19 cellular contexts compared by ENCODE assay signal in genomic region chr7:66507764-66508296, GRCh38.
A peak's percentile ranks its signal among the peaks of the same experiment; 100 is the strongest.
DNase-seq lines count a peak whose midpoint lies in the region; FAIRE-seq and TF ChIP-seq lines count a peak whose summit lies in the region.
"Had no signal": no experiment of that assay in that cellular context is flagged by ENCODE, and none has a peak within 500 bp of the region (broad histone marks: within the 10 kb centered on the region; RNA-seq: fewer than 3 reads in every experiment).

No MANE protein-coding gene starts in this region.

- H3K9me3 ChIP-seq in GM23248 (ENCODE audit: low read depth) (no peaks in the 10 kb centered on the region), kidney (ENCODE audit: control insufficient read depth in 1 of 2, low read length in 2 of 2) (no peaks in the 10 kb centered on the region), Karpas-422 (ENCODE audit: low read length) (no peaks in the 10 kb centered on the region)
- H3K9me3 ChIP-seq: BLaER1 had no signal

- DNase-seq in NCI-H2107 treated with DMSO at 0.1 percent for 48 hours (lab: John Stamatoyannopoulos, UW; ENCODE audit: unreplicated experiment), result peak; percentile 14
- DNase-seq in NCI-H2107 (lab: John Stamatoyannopoulos, UW), result no peak
- DNase-seq in GM23248, result peak; percentile 27
- DNase-seq in NCI-H69 (lab: John Stamatoyannopoulos, UW), result peak; percentile 61
- DNase-seq in kidney, result peak; percentile 19
- DNase-seq in Karpas-422, result no peak
- DNase-seq in NCI-H1092 (lab: John Stamatoyannopoulos, UW), result no peak
- DNase-seq in midbrain (lab: John Stamatoyannopoulos, UW), result no peak
- DNase-seq: CD8-positive, alpha-beta memory T cell; GF-D8; KG1; NCI-H1048; NCI-H1694 treated with DMSO at 0.1 percent for 48 hours; NCI-H345; NCI-H526; NK-92 treated with Interleukin-12 subunit alpha and Interleukin-12 subunit beta, amount 100 ng/mL, for 24 hours had no signal

- no peaks in the 10 kb centered on the region for H3K9me2 ChIP-seq in GM23248 (ENCODE audit: insufficient read depth)
- no peaks in the 10 kb centered on the region for H3K9me2 ChIP-seq in Karpas-422 (replicated peaks; ENCODE audit: insufficient read depth, low read length)

- WGBS in GM23248 (ENCODE audit: low coverage in 1 of 2, low lambda C conversion rate in 2 of 2, missing lambda C conversion rate in 2 of 2), 2 experiments, result 56 to 59% methylated on average over 9 of the region's 9 CpGs

- H3K79me2 ChIP-seq in GM23248 (ENCODE audit: insufficient read depth) (no peaks in the 10 kb centered on the region), Karpas-422 (ENCODE audit: low read length) (no peaks in the 10 kb centered on the region)

- H3K27me3 ChIP-seq in GM23248 (replicated peaks; ENCODE audit: insufficient read depth) (no peaks in the 10 kb centered on the region), Karpas-422 (ENCODE audit: low read length) (no peaks in the 10 kb centered on the region)

- intact Hi-C loops in kidney (cut with DNase I), result no loop called here

- H3K36me3 ChIP-seq in GM23248 (ENCODE audit: low read depth), result no peaks in the 10 kb centered on the region
- no peaks in the 10 kb centered on the region for H3K36me3 ChIP-seq in kidney (ENCODE audit: control insufficient read depth in 1 of 2, insufficient read depth in 2 of 2, low read length in 2 of 2)
- H3K36me3 ChIP-seq in Karpas-422 (ENCODE audit: insufficient read depth, low read length), result no peaks in the 10 kb centered on the region
- H3K36me3 ChIP-seq: BLaER1 had no signal

- TF ChIP-seq CTCF in kidney (IDR thresholded peaks at IDR 0.05; ENCODE audit: borderline replicate concordance, extremely low read depth, insufficient read depth), result no peak

- in situ Hi-C loops in GM23248 (cut with MboI), result no loop called here

- H3K9ac ChIP-seq in GM23248, result no peak overlapping the region
- H3K9ac ChIP-seq in kidney (ENCODE audit: low read length in 2 of 2), result no peak overlapping the region
- H3K9ac ChIP-seq in Karpas-422 (ENCODE audit: low read length), result no peak overlapping the region
- H3K9ac ChIP-seq: BLaER1 had no signal

- no peak overlapping the region for H3K27ac ChIP-seq in GM23248
- H3K27ac ChIP-seq in kidney (ENCODE audit: low read depth in 2 of 2, low read length in 2 of 2), result no peak overlapping the region
- H3K27ac ChIP-seq in Karpas-422 (ENCODE audit: low read length), result no peak overlapping the region
- H3K27ac ChIP-seq: BLaER1 had no signal

- H3F3A ChIP-seq in GM23248 (ENCODE audit: insufficient read depth), result peaks cover 6% of the 10 kb centered on the region; the same call in 1 of the 2 replicates

- H3K4me1 ChIP-seq in GM23248 (ENCODE audit: insufficient read depth), result peaks cover 3% of the 10 kb centered on the region
- peaks cover 0 to 4% of the 10 kb centered on the region in 2 donors for H3K4me1 ChIP-seq in kidney (ENCODE audit: control insufficient read depth in 1 of 2, insufficient read depth in 1 of 2, low read depth in 1 of 2, low read length in 2 of 2)
- no peaks in the 10 kb centered on the region for H3K4me1 ChIP-seq in Karpas-422 (ENCODE audit: low read length)
- H3K4me1 ChIP-seq: BLaER1 had no signal

- H4K20me1 ChIP-seq in GM23248 (ENCODE audit: insufficient read depth) (no peaks in the 10 kb centered on the region), Karpas-422 (ENCODE audit: insufficient read depth, low read depth, low read length) (no peaks in the 10 kb centered on the region)
- H4K20me1 ChIP-seq: BLaER1 had no signal

- H3K4me3 ChIP-seq in GM23248 (no peak overlapping the region), kidney (ENCODE audit: low read length in 2 of 2) (no peak overlapping the region), Karpas-422 (ENCODE audit: low read length) (no peak overlapping the region)
- H3K4me3 ChIP-seq: BLaER1, GM23338 had no signal

- no peak overlapping the region for H3K4me2 ChIP-seq in GM23248 (ENCODE audit: unreplicated experiment)
- H3K4me2 ChIP-seq in Karpas-422 (ENCODE audit: low read depth, low read length, poor library complexity, severe bottlenecking), result no peak overlapping the region
- H3K4me2 ChIP-seq: BLaER1, GM23338 had no signal

- FAIRE-seq in kidney (lab: Jason Lieb, UNC), result no peak
- FAIRE-seq: HepG2 had no signal

- H2AFZ ChIP-seq in GM23248 (no peak overlapping the region), Karpas-422 (ENCODE audit: low read length) (no peak overlapping the region)
- H2AFZ ChIP-seq: GM23338 had no signal

Comparison
In these comparisons a context has a peak if more than half of its experiments do, and no peak if none do; other contexts are left out.
1. DNase-seq: peak in NCI-H2107 treated with DMSO at 0.1 percent for 48 hours (single experiment), GM23248 (single experiment), NCI-H69 (single experiment) and kidney (single experiment); none in NCI-H2107 (single experiment), Karpas-422 (single experiment), NCI-H1092 (single experiment) and midbrain (single experiment).